Comparison of ENCODE assay signal across 2 cellular contexts in genomic region chr19:49554701-49555181, GRCh38.
TF ChIP-seq lines count a peak whose summit lies in the region.

No MANE protein-coding gene starts in this region.

TF ChIP-seq in endothelial cell of umbilical vein, 7 proteins besides CTCF, POLR2A, EP300 and RAD21:
- no peak for TF ChIP-seq MYC (IDR thresholded peaks at IDR 0.05; ENCODE audit: low read depth, low read length)
- TF ChIP-seq JUN (IDR thresholded peaks at IDR 0.05; ENCODE audit: borderline replicate concordance, insufficient read depth, insufficient read length, low read depth), result no peak
- TF ChIP-seq MAX (IDR thresholded peaks at IDR 0.05; ENCODE audit: insufficient read depth, insufficient read length), result no peak
- TF ChIP-seq FOS (IDR thresholded peaks at IDR 0.05; ENCODE audit: borderline replicate concordance, insufficient read depth, low read length), result peak; percentile 19
- peak; percentile 91 for TF ChIP-seq POLR2AphosphoS5 (IDR thresholded peaks at IDR 0.05; ENCODE audit: insufficient read depth, low read depth, low read length)
- peak; percentile 63 for TF ChIP-seq GATA2 (IDR thresholded peaks at IDR 0.05; ENCODE audit: insufficient read depth, insufficient read length, low read depth, low read length)
- TF ChIP-seq EZH2 (IDR thresholded peaks at IDR 0.05; ENCODE audit: borderline replicate concordance, low read depth, low read length, severe bottlenecking), result no peak

TF ChIP-seq in GM12891, 5 proteins besides CTCF, POLR2A, EP300 and RAD21:
- TF ChIP-seq TAF1 (IDR thresholded peaks at IDR 0.05; ENCODE audit: low read depth, low read length) (no peak), SPI1 (IDR thresholded peaks at IDR 0.05; ENCODE audit: low read depth, low read length) (no peak), POLR2AphosphoS5 (IDR thresholded peaks at IDR 0.05; ENCODE audit: low read depth, low read length) (no peak)
